11 cellular contexts compared by ENCODE assay signal in genomic region chr6:5507056-5507722, GRCh38.
DNase-seq lines count a peak whose midpoint lies in the region; ATAC-seq, FAIRE-seq and TF ChIP-seq lines count a peak whose summit lies in the region.
"Had no signal": no experiment of that assay in that cellular context is flagged by ENCODE, and none has a peak within 500 bp of the region (broad histone marks: within the 10 kb centered on the region; RNA-seq: fewer than 3 reads in every experiment).

No MANE protein-coding gene starts in this region.

- H3K27me3 Mint-ChIP-seq in CD8-positive, alpha-beta T cell (ENCODE audit: low read depth): no peaks in the 10 kb centered on the region
- H3K27me3 Mint-ChIP-seq in activated T-helper 2 cell treated with anti-CD3 and anti-CD28 coated beads, Interferon-gamma antibody, Interleukin-2, Interleukin-4, amounts not matched to agents 10 μg/mL and 5 μg/mL and 100 μg/mL, durations not matched to agents 14 hours and 24 hours and 36 hours (ENCODE audit: low read depth): no peaks in the 10 kb centered on the region

- FAIRE-seq in small intestine (lab: Jason Lieb, UNC): no peak

- peak overlapping the region; percentile 41 for H3K27ac ChIP-seq in CD8-positive, alpha-beta T cell (ENCODE audit: low read depth, low read length)
- H3K27ac ChIP-seq in small intestine (ENCODE audit: low read depth in 1 of 2, low read length in 1 of 2): no peak overlapping the region
- H3K27ac ChIP-seq: colonic mucosa had no signal

- H3K4me3 Mint-ChIP-seq in CD8-positive, alpha-beta T cell: peak overlapping the region; percentile 64
- H3K4me3 Mint-ChIP-seq in activated T-helper 2 cell treated with anti-CD3 and anti-CD28 coated beads, Interferon-gamma antibody, Interleukin-2, Interleukin-4, amounts not matched to agents 10 μg/mL and 5 μg/mL and 100 μg/mL, durations not matched to agents 14 hours and 24 hours and 36 hours (ENCODE audit: low read depth): no peak overlapping the region

- peaks cover 23% of the 10 kb centered on the region for H3K4me1 ChIP-seq in CD8-positive, alpha-beta T cell (ENCODE audit: insufficient read depth, low read length)
- no peaks in the 10 kb centered on the region for H3K4me1 ChIP-seq in small intestine (ENCODE audit: control insufficient read depth in 2 of 2, insufficient read depth in 1 of 2, low read depth in 1 of 2, low read length in 1 of 2)
- H3K4me1 ChIP-seq: Caco-2, colonic mucosa had no signal

- no peaks in the 10 kb centered on the region for H3K27me3 ChIP-seq in CD8-positive, alpha-beta T cell (ENCODE audit: insufficient read depth, low read length)
- no peaks in the 10 kb centered on the region for H3K27me3 ChIP-seq in small intestine (ENCODE audit: control insufficient read depth in 2 of 2, insufficient read depth in 2 of 2, low read length in 2 of 2)
- H3K27me3 ChIP-seq: colonic mucosa had no signal

- 59 to 77% (median 73%) methylated on average over 5 of the region's 5 CpGs for WGBS in small intestine, 3 donors

- CTCF ChIA-PET in CD8-positive, alpha-beta T cell (lab: Charles Lee): interaction anchor here (0.5 to 1.4 kb wide), 5 partner anchors 11 to 77 kb away, joined by 3 to 5 read pairs (median 3); no protein-coding TSS in a partner anchor

- ATAC-seq in CD8-positive, alpha-beta T cell: peak; percentile 85
- ATAC-seq in GM19328 (IDR thresholded peaks at IDR 0.05; ENCODE audit: unreplicated experiment) (peak; percentile 73), HG03025 (IDR thresholded peaks at IDR 0.05; ENCODE audit: low FRiP score, unreplicated experiment) (peak; percentile 81)

- intact Hi-C loops in CD8-positive, alpha-beta T cell (cut with DNase I, micrococcal nuclease): no loop called here
- intact Hi-C loops in activated T-helper 2 cell treated with anti-CD3 and anti-CD28 coated beads, Interferon-gamma antibody, Interleukin-2, Interleukin-4, amounts not matched to agents 10 μg/mL and 5 μg/mL and 100 μg/mL, durations not matched to agents 14 hours and 24 hours and 36 hours (cut with micrococcal nuclease): no loop called here
- intact Hi-C loops in cardiac septum (cut with DNase I): no loop called here

- no peaks in the 10 kb centered on the region for H3K36me3 ChIP-seq in CD8-positive, alpha-beta T cell (ENCODE audit: insufficient read depth, low read length)
- H3K36me3 ChIP-seq in small intestine (ENCODE audit: control insufficient read depth in 2 of 2, insufficient read depth in 2 of 2, low read length in 2 of 2): no peaks in the 10 kb centered on the region
- H3K36me3 ChIP-seq: colonic mucosa had no signal

- H3K36me3 Mint-ChIP-seq in CD8-positive, alpha-beta T cell: peaks cover 5% of the 10 kb centered on the region
- no peaks in the 10 kb centered on the region for H3K36me3 Mint-ChIP-seq in activated T-helper 2 cell treated with anti-CD3 and anti-CD28 coated beads, Interferon-gamma antibody, Interleukin-2, Interleukin-4, amounts not matched to agents 10 μg/mL and 5 μg/mL and 100 μg/mL, durations not matched to agents 14 hours and 24 hours and 36 hours (ENCODE audit: low read depth)

- peak in 1 of 7 experiments; percentile 43 for DNase-seq in CD8-positive, alpha-beta T cell
- DNase-seq in activated T-helper 2 cell treated with anti-CD3 and anti-CD28 coated beads, Interferon-gamma antibody, Interleukin-2, Interleukin-4, amounts not matched to agents 10 μg/mL and 5 μg/mL and 100 μg/mL, durations not matched to agents 14 hours and 24 hours and 36 hours (ENCODE audit: low spot score): no peak
- DNase-seq in DMS114 treated with DMSO at 0.1 percent for 48 hours (lab: John Stamatoyannopoulos, UW; ENCODE audit: unreplicated experiment) (no peak), cardiac septum (ENCODE audit: low spot score) (no peak), small intestine (no peak), NCI-H510A (lab: John Stamatoyannopoulos, UW) (no peak)
- DNase-seq: Caco-2, colonic mucosa had no signal

- no peaks in the 10 kb centered on the region for H3K9me3 ChIP-seq in CD8-positive, alpha-beta T cell (ENCODE audit: low read length)
- no peaks in the 10 kb centered on the region for H3K9me3 ChIP-seq in small intestine (ENCODE audit: control insufficient read depth, low read depth)
- H3K9me3 ChIP-seq: Caco-2, colonic mucosa had no signal

- H3K27ac Mint-ChIP-seq in CD8-positive, alpha-beta T cell: peak overlapping the region; percentile 87
- peak overlapping the region; percentile 29 for H3K27ac Mint-ChIP-seq in activated T-helper 2 cell treated with anti-CD3 and anti-CD28 coated beads, Interferon-gamma antibody, Interleukin-2, Interleukin-4, amounts not matched to agents 10 μg/mL and 5 μg/mL and 100 μg/mL, durations not matched to agents 14 hours and 24 hours and 36 hours

- no peak for TF ChIP-seq CTCF in CD8-positive, alpha-beta T cell (IDR thresholded peaks at IDR 0.05)

- H3K9me3 Mint-ChIP-seq in CD8-positive, alpha-beta T cell: no peaks in the 10 kb centered on the region
- H3K9me3 Mint-ChIP-seq in activated T-helper 2 cell treated with anti-CD3 and anti-CD28 coated beads, Interferon-gamma antibody, Interleukin-2, Interleukin-4, amounts not matched to agents 10 μg/mL and 5 μg/mL and 100 μg/mL, durations not matched to agents 14 hours and 24 hours and 36 hours: no peaks in the 10 kb centered on the region

- H3K4me1 Mint-ChIP-seq in CD8-positive, alpha-beta T cell (ENCODE audit: low read depth): peaks cover 29% of the 10 kb centered on the region
- peaks cover 18% of the 10 kb centered on the region for H3K4me1 Mint-ChIP-seq in activated T-helper 2 cell treated with anti-CD3 and anti-CD28 coated beads, Interferon-gamma antibody, Interleukin-2, Interleukin-4, amounts not matched to agents 10 μg/mL and 5 μg/mL and 100 μg/mL, durations not matched to agents 14 hours and 24 hours and 36 hours (ENCODE audit: low read depth)

- H3K4me3 ChIP-seq in CD8-positive, alpha-beta T cell (ENCODE audit: low read depth, low read length): peak overlapping the region; percentile 19
- H3K4me3 ChIP-seq in small intestine (ENCODE audit: low read depth in 1 of 2, low read length in 2 of 2): no peak overlapping the region
- H3K4me3 ChIP-seq: colonic mucosa, K562 had no signal

- POLR2A ChIA-PET in CD8-positive, alpha-beta T cell (lab: Charles Lee): interaction anchor here (0.9 to 1.5 kb wide), 6 partner anchors 11 to 160 kb away, joined by 3 to 4 read pairs (median 3); no protein-coding TSS in a partner anchor
